ENCODE assay signal across 1 cellular context in genomic region chr5:158988987-158989624, GRCh38.
TF ChIP-seq lines count a peak whose summit lies in the region.

No MANE protein-coding gene starts in this region.

TF ChIP-seq in Ishikawa, 13 proteins besides CTCF, POLR2A, EP300 and RAD21:
- TF ChIP-seq, protein P1, sequence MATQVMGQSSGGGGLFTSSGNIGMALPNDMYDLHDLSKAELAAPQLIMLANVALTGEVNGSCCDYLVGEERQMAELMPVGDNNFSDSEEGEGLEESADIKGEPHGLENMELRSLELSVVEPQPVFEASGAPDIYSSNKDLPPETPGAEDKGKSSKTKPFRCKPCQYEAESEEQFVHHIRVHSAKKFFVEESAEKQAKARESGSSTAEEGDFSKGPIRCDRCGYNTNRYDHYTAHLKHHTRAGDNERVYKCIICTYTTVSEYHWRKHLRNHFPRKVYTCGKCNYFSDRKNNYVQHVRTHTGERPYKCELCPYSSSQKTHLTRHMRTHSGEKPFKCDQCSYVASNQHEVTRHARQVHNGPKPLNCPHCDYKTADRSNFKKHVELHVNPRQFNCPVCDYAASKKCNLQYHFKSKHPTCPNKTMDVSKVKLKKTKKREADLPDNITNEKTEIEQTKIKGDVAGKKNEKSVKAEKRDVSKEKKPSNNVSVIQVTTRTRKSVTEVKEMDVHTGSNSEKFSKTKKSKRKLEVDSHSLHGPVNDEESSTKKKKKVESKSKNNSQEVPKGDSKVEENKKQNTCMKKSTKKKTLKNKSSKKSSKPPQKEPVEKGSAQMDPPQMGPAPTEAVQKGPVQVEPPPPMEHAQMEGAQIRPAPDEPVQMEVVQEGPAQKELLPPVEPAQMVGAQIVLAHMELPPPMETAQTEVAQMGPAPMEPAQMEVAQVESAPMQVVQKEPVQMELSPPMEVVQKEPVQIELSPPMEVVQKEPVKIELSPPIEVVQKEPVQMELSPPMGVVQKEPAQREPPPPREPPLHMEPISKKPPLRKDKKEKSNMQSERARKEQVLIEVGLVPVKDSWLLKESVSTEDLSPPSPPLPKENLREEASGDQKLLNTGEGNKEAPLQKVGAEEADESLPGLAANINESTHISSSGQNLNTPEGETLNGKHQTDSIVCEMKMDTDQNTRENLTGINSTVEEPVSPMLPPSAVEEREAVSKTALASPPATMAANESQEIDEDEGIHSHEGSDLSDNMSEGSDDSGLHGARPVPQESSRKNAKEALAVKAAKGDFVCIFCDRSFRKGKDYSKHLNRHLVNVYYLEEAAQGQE (IDR thresholded peaks at IDR 0.05; ENCODE audit: low read depth), result 0 out of 2 replicates have a peak, but pooled peaks have one; percentile 37
- TF ChIP-seq YY1 (IDR thresholded peaks at IDR 0.05; ENCODE audit: low read depth), result no peak
- no peak for TF ChIP-seq MAX (IDR thresholded peaks at IDR 0.05)
- no peak for TF ChIP-seq NFIC (IDR thresholded peaks at IDR 0.05)
- TF ChIP-seq, protein P2, sequence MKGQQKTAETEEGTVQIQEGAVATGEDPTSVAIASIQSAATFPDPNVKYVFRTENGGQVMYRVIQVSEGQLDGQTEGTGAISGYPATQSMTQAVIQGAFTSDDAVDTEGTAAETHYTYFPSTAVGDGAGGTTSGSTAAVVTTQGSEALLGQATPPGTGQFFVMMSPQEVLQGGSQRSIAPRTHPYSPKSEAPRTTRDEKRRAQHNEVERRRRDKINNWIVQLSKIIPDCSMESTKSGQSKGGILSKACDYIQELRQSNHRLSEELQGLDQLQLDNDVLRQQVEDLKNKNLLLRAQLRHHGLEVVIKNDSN (IDR thresholded peaks at IDR 0.05), result no peak
